Comparison of ENCODE assay signal across 8 cellular contexts in genomic region chr9:6006968-6007769, GRCh38. TPM values are rescaled to one million over a fixed set of nuclear protein-coding genes. Genes with fewer than 3 reads are reported as not detected.
A peak's percentile ranks its signal among the peaks of the same experiment; 100 is the strongest.
DNase-seq lines count a peak whose midpoint lies in the region; ATAC-seq and TF ChIP-seq lines count a peak whose summit lies in the region.

No MANE protein-coding gene starts in this region.

- H3K9me2 ChIP-seq in GM23338 (ENCODE audit: insufficient read depth), result no peaks in the 10 kb centered on the region
- no peaks in the 10 kb centered on the region for H3K9me2 ChIP-seq in Karpas-422 (replicated peaks; ENCODE audit: insufficient read depth, low read length)

- peak overlapping the region; percentile 83 to 86 for H3K4me3 ChIP-seq in DND-41 (ENCODE audit: low read depth in 1 of 2, low read length in 2 of 2)
- H3K4me3 ChIP-seq in GM23338, result peak overlapping the region; percentile 88
- peak overlapping the region; percentile 96 for H3K4me3 ChIP-seq in Karpas-422 (ENCODE audit: low read length)

- peaks cover 51% of the 10 kb centered on the region for H3K4me1 ChIP-seq in DND-41 (ENCODE audit: insufficient read depth, low read length)
- H3K4me1 ChIP-seq in GM23338 (ENCODE audit: insufficient read depth), result peaks cover 7% of the 10 kb centered on the region
- peaks cover 59% of the 10 kb centered on the region for H3K4me1 ChIP-seq in Karpas-422 (ENCODE audit: low read length)

- TF ChIP-seq CTCF in DND-41 (IDR thresholded peaks at IDR 0.05; ENCODE audit: borderline replicate concordance, extremely low read depth, low read length, poor library complexity, severe bottlenecking) (no peak), GM23338 (conservative IDR thresholded peaks at IDR 0.05; ENCODE audit: low read depth in 2 of 2) (no peak), nephron (IDR thresholded peaks at IDR 0.05; ENCODE audit: unreplicated experiment in 3 of 3) (no peak)

- peaks cover 7% of the 10 kb centered on the region; the same call in 1 of the 2 replicates for H4K20me1 ChIP-seq in DND-41 (ENCODE audit: insufficient read depth, low read length)
- H4K20me1 ChIP-seq in GM23338 (replicated peaks; ENCODE audit: insufficient read depth), result peaks cover 16% of the 10 kb centered on the region
- H4K20me1 ChIP-seq in Karpas-422 (ENCODE audit: insufficient read depth, low read depth, low read length), result peaks cover 9% of the 10 kb centered on the region; the same call in 1 of the 2 replicates

- H2AFZ ChIP-seq in DND-41 (ENCODE audit: low read depth, low read length) (peak overlapping the region; percentile 73), GM23338 (no peak overlapping the region; the same call in 1 of the 2 replicates), Karpas-422 (ENCODE audit: low read length) (peak overlapping the region; percentile 19; the same call in 1 of the 2 replicates)

- H3K27me3 ChIP-seq in DND-41 (ENCODE audit: insufficient read depth, low read length, poor library complexity) (no peaks in the 10 kb centered on the region), GM23338 (ENCODE audit: insufficient read depth) (no peaks in the 10 kb centered on the region), Karpas-422 (ENCODE audit: low read length) (no peaks in the 10 kb centered on the region)

- H3K36me3 Mint-ChIP-seq in GM23338 (ENCODE audit: low read depth) (peaks cover 4% of the 10 kb centered on the region; the same call in 2 of the 3 replicates), nephron (ENCODE audit: low read depth) (peaks cover 17% of the 10 kb centered on the region)
- H3K36me3 Mint-ChIP-seq in activated T-helper 17 cell treated with anti-CD3 and anti-CD28 coated beads, Interleukin-2, amount 50 U/mL, for 72 hours (ENCODE audit: low read depth), result peaks cover 40% of the 10 kb centered on the region

- peak overlapping the region; percentile 98 for H3K4me3 Mint-ChIP-seq in GM23338
- H3K4me3 Mint-ChIP-seq in activated T-helper 17 cell treated with anti-CD3 and anti-CD28 coated beads, Interleukin-2, amount 50 U/mL, for 72 hours, result peak overlapping the region; percentile 95
- peak overlapping the region; percentile 93 to 97 (median 96) for H3K4me3 Mint-ChIP-seq in nephron

- peak overlapping the region; percentile 92 for H3K4me2 ChIP-seq in DND-41 (ENCODE audit: insufficient read depth, low read length)
- H3K4me2 ChIP-seq in GM23338, result peak overlapping the region; percentile 78
- peak overlapping the region; percentile 96 for H3K4me2 ChIP-seq in Karpas-422 (ENCODE audit: low read depth, low read length, poor library complexity, severe bottlenecking)

- DNase-seq in DND-41 (peak; percentile 94), GM23338 (ENCODE audit: low spot score) (peak; percentile 96), Karpas-422 (peak; percentile 98), RPMI8226 (peak; percentile 91), fibroblast of peridontal ligament (ENCODE audit: extremely low read depth) (peak; percentile 61)
- DNase-seq in stimulated activated naive CD4-positive, alpha-beta T cell (lab: John Stamatoyannopoulos, UW), result peak; percentile 87 to 93 (median 92)

- H3K79me2 ChIP-seq in DND-41 (ENCODE audit: insufficient read depth, low read length) (peaks cover 66% of the 10 kb centered on the region), GM23338 (replicated peaks; ENCODE audit: insufficient read depth) (peaks cover 75% of the 10 kb centered on the region), Karpas-422 (ENCODE audit: low read length) (peaks cover 79% of the 10 kb centered on the region)

- peaks cover 5% of the 10 kb centered on the region for H3K27me3 Mint-ChIP-seq in GM23338 (ENCODE audit: insufficient read depth, low read depth, poor library complexity)
- H3K27me3 Mint-ChIP-seq in activated T-helper 17 cell treated with anti-CD3 and anti-CD28 coated beads, Interleukin-2, amount 50 U/mL, for 72 hours, result no peaks in the 10 kb centered on the region
- no peaks in the 10 kb centered on the region for H3K27me3 Mint-ChIP-seq in nephron (ENCODE audit: low read depth)

- H3K36me3 ChIP-seq in DND-41 (ENCODE audit: insufficient read depth, low read length) (peaks cover 7% of the 10 kb centered on the region; the same call in 1 of the 2 replicates), GM23338 (ENCODE audit: insufficient read depth) (no peaks in the 10 kb centered on the region; the same call in 1 of the 2 replicates), Karpas-422 (ENCODE audit: insufficient read depth, low read length) (peaks cover 15% of the 10 kb centered on the region; the same call in 1 of the 2 replicates)

- H3K9me3 Mint-ChIP-seq in GM23338 (no peaks in the 10 kb centered on the region), nephron (no peaks in the 10 kb centered on the region)
- H3K9me3 Mint-ChIP-seq in activated T-helper 17 cell treated with anti-CD3 and anti-CD28 coated beads, Interleukin-2, amount 50 U/mL, for 72 hours, result no peaks in the 10 kb centered on the region

- H3K9ac ChIP-seq in DND-41 (ENCODE audit: low read depth, low read length) (peak overlapping the region; percentile 78), Karpas-422 (ENCODE audit: low read length) (peak overlapping the region; percentile 88)

- H3F3A ChIP-seq in GM23338 (replicated peaks; ENCODE audit: low read depth), result no peaks in the 10 kb centered on the region

- H3K27ac ChIP-seq in DND-41 (ENCODE audit: low read length) (peak overlapping the region; percentile 68), GM23338 (ENCODE audit: low read depth) (peak overlapping the region; percentile 80; the same call in 1 of the 2 replicates), Karpas-422 (ENCODE audit: low read length) (peak overlapping the region; percentile 76)

- H3K4me1 Mint-ChIP-seq in GM23338 (peaks cover 14% of the 10 kb centered on the region), nephron (peaks cover 53% of the 10 kb centered on the region)
- peaks cover 23% of the 10 kb centered on the region for H3K4me1 Mint-ChIP-seq in activated T-helper 17 cell treated with anti-CD3 and anti-CD28 coated beads, Interleukin-2, amount 50 U/mL, for 72 hours

- H3K9me3 ChIP-seq in DND-41 (ENCODE audit: insufficient read depth, low read length, severe bottlenecking), result no peaks in the 10 kb centered on the region
- no peaks in the 10 kb centered on the region for H3K9me3 ChIP-seq in Karpas-422 (ENCODE audit: low read length)

- ATAC-seq in DND-41 (ENCODE audit: insufficient read depth, low read depth) (peak; percentile 85), GM23338 (peak; percentile 94)
- ATAC-seq in activated T-helper 17 cell treated with anti-CD3 and anti-CD28 coated beads, Interleukin-2, amount 50 U/mL, for 72 hours (replicated peaks), result peak; percentile 86

- H3K27ac Mint-ChIP-seq in GM23338 (peak overlapping the region; percentile 96; the same call in 1 of the 2 replicates), nephron (peak overlapping the region; percentile 73 to 91 (median 78))
- H3K27ac Mint-ChIP-seq in activated T-helper 17 cell treated with anti-CD3 and anti-CD28 coated beads, Interleukin-2, amount 50 U/mL, for 72 hours, result peak overlapping the region; percentile 92

TF ChIP-seq in GM23338, 12 proteins besides CTCF, POLR2A, EP300 and RAD21:
- TF ChIP-seq POLR2AphosphoS5 (IDR thresholded peaks at IDR 0.05; ENCODE audit: low read depth) (peak; percentile 41; the same call in 1 of the 2 replicates), ETS1 (IDR thresholded peaks at IDR 0.05) (no peak), CREB1 (CRISPR knock-in tag; IDR thresholded peaks at IDR 0.05; ENCODE audit: low read depth) (0 out of 2 replicates have a peak, but pooled peaks have one; percentile 16), STAT1 (IDR thresholded peaks at IDR 0.05; ENCODE audit: unreplicated experiment) (no peak), EZH2 (IDR thresholded peaks at IDR 0.05; ENCODE audit: low read depth, unreplicated experiment) (no peak)

RNA-seq across cellular contexts. Expression of gene RANBP6, which starts 8.3 kb away (rescaled TPM):
- 23.6 and 26.4 TPM in 2 replicates for total RNA-seq in GM23338 (2014; rRNA removed; shearing (Covaris generic))
- 6.6 and 9.4 TPM in 2 replicates for polyA plus RNA-seq in GM23338 (2016; fragmentation: Nextera tagmentation; extraction: Ambion mirVana)
- 16.8 and 21.0 TPM in 2 replicates for total RNA-seq in Karpas-422 (2014; rRNA removed; shearing (Covaris generic); ENCODE audit: low replicate concordance)
- 10 to 100 TPM; 14.6 to 22.7 TPM for total RNA-seq in activated T-helper 17 cell treated with anti-CD3 and anti-CD28 coated beads, Interleukin-2, amount 50 U/mL, for 72 hours

Comparison
In these comparisons a context has a peak if more than half of its experiments do, and no peak if none do; other contexts are left out.
1. Peak in every context shown above with its lines: DNase-seq, ATAC-seq, H3K4me3 ChIP-seq and H3K27ac ChIP-seq.